In genomic region chr14:46490150-46490769, GRCh38 we compare ENCODE assay signal across 10 cellular contexts.
A peak's percentile ranks its signal among the peaks of the same experiment; 100 is the strongest.
DNase-seq lines count a peak whose midpoint lies in the region; ATAC-seq, FAIRE-seq and TF ChIP-seq lines count a peak whose summit lies in the region.
"Had no signal": no experiment of that assay in that cellular context is flagged by ENCODE, and none has a peak within 500 bp of the region (broad histone marks: within the 10 kb centered on the region; RNA-seq: fewer than 3 reads in every experiment).

No MANE protein-coding gene starts in this region.

- H3K9me3 Mint-ChIP-seq in activated naive CD8-positive, alpha-beta T cell treated with anti-CD3 and anti-CD28 coated beads, Interleukin-2, amount 10 ng/mL, durations not matched to agents 7 days and 5 days = peaks cover 5% of the 10 kb centered on the region
- peaks cover 9% of the 10 kb centered on the region for H3K9me3 Mint-ChIP-seq in activated naive CD8-positive, alpha-beta T cell treated with anti-CD3 and anti-CD28 coated beads, Interleukin-2, amount 50 U/mL, for 24 hours

- no peak overlapping the region for H3K9ac ChIP-seq in HepG2 (ENCODE audit: insufficient read depth, low read depth, low read length)
- H3K9ac ChIP-seq: parathyroid adenoma had no signal

- H4K20me1 ChIP-seq in HepG2 (ENCODE audit: insufficient read depth, low read length) = no peaks in the 10 kb centered on the region

- no peaks in the 10 kb centered on the region for H3K27me3 Mint-ChIP-seq in activated naive CD8-positive, alpha-beta T cell treated with anti-CD3 and anti-CD28 coated beads, Interleukin-2, amount 10 ng/mL, durations not matched to agents 7 days and 5 days
- H3K27me3 Mint-ChIP-seq in activated naive CD8-positive, alpha-beta T cell treated with anti-CD3 and anti-CD28 coated beads, Interleukin-2, amount 50 U/mL, for 24 hours = no peaks in the 10 kb centered on the region

- H2AFZ ChIP-seq in HepG2 (ENCODE audit: low read length) = no peak overlapping the region
- H2AFZ ChIP-seq: parathyroid adenoma had no signal

- no peaks in the 10 kb centered on the region for H3K4me1 ChIP-seq in HepG2 (ENCODE audit: insufficient read depth, low read length)
- H3K4me1 ChIP-seq: parathyroid adenoma had no signal

- no peaks in the 10 kb centered on the region for H3K36me3 Mint-ChIP-seq in activated naive CD8-positive, alpha-beta T cell treated with anti-CD3 and anti-CD28 coated beads, Interleukin-2, amount 10 ng/mL, durations not matched to agents 7 days and 5 days
- H3K36me3 Mint-ChIP-seq in activated naive CD8-positive, alpha-beta T cell treated with anti-CD3 and anti-CD28 coated beads, Interleukin-2, amount 50 U/mL, for 24 hours (ENCODE audit: low read depth) = no peaks in the 10 kb centered on the region

- no peak for TF ChIP-seq POLR2A in HepG2 (IDR thresholded peaks at IDR 0.05; ENCODE audit: insufficient read depth in 1 of 2, low read depth in 2 of 2, low read length in 2 of 2)

- no peaks in the 10 kb centered on the region for H3K27me3 ChIP-seq in HepG2 (ENCODE audit: control insufficient read depth in 1 of 2, insufficient read depth in 2 of 2, low read length in 2 of 2)
- no peaks in the 10 kb centered on the region for H3K27me3 ChIP-seq in dorsolateral prefrontal cortex

- CTCF ChIA-PET in HepG2 (lab: Yijun Ruan, JAX; ENCODE audit: low intra/inter-chr PET ratio, low total read pairs) = no interaction called here

- no TSS peak for BruUV-seq in HepG2 (replicated peaks; lab: Mats Ljungman, UMichigan)

- no peak for TF ChIP-seq CTCF in HepG2 (CRISPR knock-in tag; IDR thresholded peaks at IDR 0.05)
- TF ChIP-seq CTCF in dorsolateral prefrontal cortex (IDR thresholded peaks at IDR 0.05 in 54 of 56, conservative IDR thresholded peaks at IDR 0.05 in 2 of 56; ENCODE audit: low read depth in 1 of 56, partially characterized antibody in 56 of 56) = peak in 3 of 56 donors; percentile 10 to 14 (median 11)

- in situ Hi-C loops in HepG2 (cut with HindIII; ENCODE audit: extremely low pct_ligation_motif_present, low pct_unique_long_range_greater_than_20kb) = no loop called here

- peaks cover 43% of the 10 kb centered on the region for H3K9me3 ChIP-seq in HepG2 (ENCODE audit: low read length)

- peak overlapping the region; percentile 15 for H3K4me3 Mint-ChIP-seq in activated naive CD8-positive, alpha-beta T cell treated with anti-CD3 and anti-CD28 coated beads, Interleukin-2, amount 10 ng/mL, durations not matched to agents 7 days and 5 days
- no peak overlapping the region for H3K4me3 Mint-ChIP-seq in activated naive CD8-positive, alpha-beta T cell treated with anti-CD3 and anti-CD28 coated beads, Interleukin-2, amount 50 U/mL, for 24 hours

- no peak overlapping the region for H3K4me3 ChIP-seq in HepG2 (replicated peaks in 1 of 3; ENCODE audit: insufficient read depth in 1 of 3, low read depth in 2 of 3, low read length in 3 of 3)
- H3K4me3 ChIP-seq in dorsolateral prefrontal cortex = no peak overlapping the region

- FAIRE-seq in HepG2 (lab: Jason Lieb, UNC) = no peak
- FAIRE-seq: G401.6 had no signal

- no peak for DNase-seq in activated naive CD8-positive, alpha-beta T cell treated with anti-CD3 and anti-CD28 coated beads, Interleukin-2, amount 10 ng/mL, durations not matched to agents 7 days and 5 days
- DNase-seq in activated naive CD8-positive, alpha-beta T cell treated with anti-CD3 and anti-CD28 coated beads, Interleukin-2, amount 50 U/mL, for 24 hours = no peak
- peak; percentile 64 for DNase-seq in NOMO-1 treated with DMSO at 0.1 percent for 48 hours (lab: John Stamatoyannopoulos, UW; ENCODE audit: unreplicated experiment)
- DNase-seq in HepG2 (ENCODE audit: low spot score) = peak; percentile 2
- DNase-seq in stimulated activated CD4-positive, alpha-beta T cell treated with anti-CD3 and anti-CD28 coated beads, Interleukin-12 subunit alpha, Interleukin-12 subunit beta, amount 100 ng/mL, for 4 hours = no peak
- DNase-seq in GOT3 (lab: John Stamatoyannopoulos, UW) = no peak
- no peak for DNase-seq in dorsolateral prefrontal cortex

- intact Hi-C loops in HepG2 (cut with micrococcal nuclease; ENCODE audit: unreplicated experiment) = loop anchor here (5.0 kb wide), 1 partner anchor 1047 kb away; no protein-coding TSS in a partner anchor
- intact Hi-C loops in dorsolateral prefrontal cortex (cut with DNase I) = no loop called here

- ATAC-seq in activated naive CD8-positive, alpha-beta T cell treated with anti-CD3 and anti-CD28 coated beads, Interleukin-2, amount 10 ng/mL, durations not matched to agents 7 days and 5 days (ENCODE audit: low read depth) = no peak
- no peak for ATAC-seq in activated naive CD8-positive, alpha-beta T cell treated with anti-CD3 and anti-CD28 coated beads, Interleukin-2, amount 50 U/mL, for 24 hours
- ATAC-seq in HG02938 (IDR thresholded peaks at IDR 0.05; ENCODE audit: unreplicated experiment) = peak; percentile 84
- ATAC-seq in HepG2 = no peak

- H3K36me3 ChIP-seq in HepG2 (replicated peaks in 1 of 2; ENCODE audit: control insufficient read depth in 1 of 2, insufficient read depth in 2 of 2, low read length in 2 of 2) = no peaks in the 10 kb centered on the region

- no peak for TF ChIP-seq EP300 in HepG2 (IDR thresholded peaks at IDR 0.05; ENCODE audit: low read depth in 2 of 2, low read length in 2 of 2)
- no peak for TF ChIP-seq EP300 in HepG2 (CRISPR knock-in tag; IDR thresholded peaks at IDR 0.05; ENCODE audit: borderline replicate concordance)

- H3K27ac ChIP-seq in HepG2 (ENCODE audit: extremely low read length, insufficient read depth, low read length) (no peak overlapping the region), dorsolateral prefrontal cortex (no peak overlapping the region)
- H3K27ac ChIP-seq: parathyroid adenoma had no signal

- no peaks in the 10 kb centered on the region for H3K79me2 ChIP-seq in HepG2 (ENCODE audit: insufficient read depth, low read length)
- H3K79me2 ChIP-seq: parathyroid adenoma had no signal

- 47% methylated on average over 2 of the region's 2 CpGs for WGBS in HepG2 (ENCODE audit: low lambda C conversion rate)

- H3K4me1 Mint-ChIP-seq in activated naive CD8-positive, alpha-beta T cell treated with anti-CD3 and anti-CD28 coated beads, Interleukin-2, amount 10 ng/mL, durations not matched to agents 7 days and 5 days = peaks cover 2% of the 10 kb centered on the region
- H3K4me1 Mint-ChIP-seq in activated naive CD8-positive, alpha-beta T cell treated with anti-CD3 and anti-CD28 coated beads, Interleukin-2, amount 50 U/mL, for 24 hours = no peaks in the 10 kb centered on the region

- H3K4me2 ChIP-seq in HepG2 (ENCODE audit: low read depth, low read length) = no peak overlapping the region

- POLR2A ChIA-PET in activated naive CD8-positive, alpha-beta T cell treated with anti-CD3 and anti-CD28 coated beads, Interleukin-2, amount 10 ng/mL, durations not matched to agents 7 days and 5 days (lab: Charles Lee) = no interaction called here
- POLR2A ChIA-PET in HepG2 (lab: Yijun Ruan, JAX) = no interaction called here

- no peak overlapping the region for H3K27ac Mint-ChIP-seq in activated naive CD8-positive, alpha-beta T cell treated with anti-CD3 and anti-CD28 coated beads, Interleukin-2, amount 10 ng/mL, durations not matched to agents 7 days and 5 days
- no peak overlapping the region for H3K27ac Mint-ChIP-seq in activated naive CD8-positive, alpha-beta T cell treated with anti-CD3 and anti-CD28 coated beads, Interleukin-2, amount 50 U/mL, for 24 hours

- TF ChIP-seq RAD21 in HepG2 (CRISPR knock-in tag; IDR thresholded peaks at IDR 0.05) = no peak

TF ChIP-seq in HepG2, 621 proteins besides CTCF, POLR2A, EP300 and RAD21 (continues in another document):
- no peak for TF ChIP-seq PBX2 (CRISPR knock-in tag; IDR thresholded peaks at IDR 0.05)
- TF ChIP-seq RXRA (CRISPR knock-in tag; IDR thresholded peaks at IDR 0.05) = no peak
- no peak for TF ChIP-seq RORA (CRISPR knock-in tag; IDR thresholded peaks at IDR 0.05)
- TF ChIP-seq CSRNP2 (CRISPR knock-in tag; conservative IDR thresholded peaks at IDR 0.05; ENCODE audit: low read depth) = no peak
- TF ChIP-seq STAT6 (CRISPR knock-in tag; IDR thresholded peaks at IDR 0.05; ENCODE audit: borderline replicate concordance) = no peak
- TF ChIP-seq CBFB (CRISPR knock-in tag; IDR thresholded peaks at IDR 0.05) = no peak

Comparison
In these comparisons a context has a peak if more than half of its experiments do, and no peak if none do; other contexts are left out.
1. DNase-seq: peak in NOMO-1 treated with DMSO at 0.1 percent for 48 hours (single experiment) and HepG2 (single experiment); none in activated naive CD8-positive, alpha-beta T cell treated with anti-CD3 and anti-CD28 coated beads, Interleukin-2, amount 10 ng/mL, durations not matched to agents 7 days and 5 days (single experiment), activated naive CD8-positive, alpha-beta T cell treated with anti-CD3 and anti-CD28 coated beads, Interleukin-2, amount 50 U/mL, for 24 hours (single experiment), stimulated activated CD4-positive, alpha-beta T cell treated with anti-CD3 and anti-CD28 coated beads, Interleukin-12 subunit alpha, Interleukin-12 subunit beta, amount 100 ng/mL, for 4 hours (single experiment), GOT3 (single experiment) and dorsolateral prefrontal cortex (0 of 10).